8 cellular contexts compared by ENCODE assay signal in genomic region chr1:72366473-72366872, GRCh38.
A peak's percentile ranks its signal among the peaks of the same experiment; 100 is the strongest.
DNase-seq lines count a peak whose midpoint lies in the region; ATAC-seq, FAIRE-seq and TF ChIP-seq lines count a peak whose summit lies in the region.

No MANE protein-coding gene starts in this region.

- no peak overlapping the region for H3K9ac ChIP-seq in mammary epithelial cell (ENCODE audit: insufficient read depth, low read length)

- peak; percentile 95 for FAIRE-seq in H54 (lab: Jason Lieb, UNC)

- H3K27ac Mint-ChIP-seq in naive thymus-derived CD4-positive, alpha-beta T cell, result no peak overlapping the region

- intact Hi-C loops in mammary epithelial cell (cut with micrococcal nuclease) (no loop called here), uterus (cut with DNase I; ENCODE audit: low total_unique reads) (no loop called here)
- intact Hi-C loops in naive thymus-derived CD4-positive, alpha-beta T cell (cut with micrococcal nuclease), result no loop called here

- H3K27me3 ChIP-seq in mammary epithelial cell (ENCODE audit: insufficient read depth, low read length) (no peaks in the 10 kb centered on the region), uterus (no peaks in the 10 kb centered on the region)
- H3K27me3 ChIP-seq in naive thymus-derived CD4-positive, alpha-beta T cell (ENCODE audit: control insufficient read depth in 2 of 2, insufficient read depth in 2 of 2, low read length in 2 of 2), result no peaks in the 10 kb centered on the region

- TF ChIP-seq CTCF in mammary epithelial cell (conservative IDR thresholded peaks at IDR 0.05 in 1 of 2, IDR thresholded peaks at IDR 0.05 in 1 of 2; ENCODE audit: extremely low read depth in 1 of 2, insufficient read depth in 1 of 2, low read depth in 1 of 2, low read length in 2 of 2), result no peak
- no peak for TF ChIP-seq CTCF in uterus (IDR thresholded peaks at IDR 0.05)

- peaks cover 0 to 16% (median 0%) of the 10 kb centered on the region in 11 donors for H3K9me3 Mint-ChIP-seq in naive thymus-derived CD4-positive, alpha-beta T cell

- H3K4me1 Mint-ChIP-seq in naive thymus-derived CD4-positive, alpha-beta T cell, result peaks cover 0 to 5% (median 0%) of the 10 kb centered on the region in 7 donors

- H3K36me3 ChIP-seq in mammary epithelial cell (ENCODE audit: insufficient read depth, low read length) (no peaks in the 10 kb centered on the region), uterus (no peaks in the 10 kb centered on the region)
- H3K36me3 ChIP-seq in naive thymus-derived CD4-positive, alpha-beta T cell (ENCODE audit: control insufficient read depth in 2 of 3, insufficient read depth in 3 of 3, low read length in 3 of 3), result no peaks in the 10 kb centered on the region

- H3K36me3 Mint-ChIP-seq in naive thymus-derived CD4-positive, alpha-beta T cell, result peaks cover 0 to 3% (median 0%) of the 10 kb centered on the region in 5 donors

- no peaks in the 10 kb centered on the region for H3K79me2 ChIP-seq in mammary epithelial cell (ENCODE audit: insufficient read depth, low read length)

- peak; percentile 49 for ATAC-seq in naive thymus-derived CD4-positive, alpha-beta T cell
- ATAC-seq in HG03045 (IDR thresholded peaks at IDR 0.05; ENCODE audit: unreplicated experiment), result no peak

- no peak overlapping the region for H3K4me3 Mint-ChIP-seq in naive thymus-derived CD4-positive, alpha-beta T cell

- CTCF ChIA-PET in mammary epithelial cell (lab: Charles Lee; ENCODE audit: low non-redundant PET), result no interaction called here
- CTCF ChIA-PET in naive thymus-derived CD4-positive, alpha-beta T cell (lab: Charles Lee), result no interaction called here

- POLR2A ChIA-PET in naive thymus-derived CD4-positive, alpha-beta T cell (lab: Charles Lee), result no interaction called here

- dilution Hi-C loops in mammary epithelial cell (cut with HindIII; ENCODE audit: low sequenced_read_pairs), result no loop called here

- 0% methylated on average over 1 of the region's 1 CpG for WGBS in mammary epithelial cell (ENCODE audit: low coverage, missing lambda C conversion rate)

- H3K4me1 ChIP-seq in mammary epithelial cell (ENCODE audit: insufficient read depth, low read length), result peaks cover 13% of the 10 kb centered on the region
- no peaks in the 10 kb centered on the region for H3K4me1 ChIP-seq in naive thymus-derived CD4-positive, alpha-beta T cell (ENCODE audit: control insufficient read depth in 2 of 2, insufficient read depth in 2 of 2, low read length in 2 of 2)
- no peaks in the 10 kb centered on the region for H3K4me1 ChIP-seq in uterus

- no peak for DNase-seq in H54 (ENCODE audit: insufficient read length, low spot score)
- DNase-seq in NCI-H146 treated with DMSO at 0.1 percent for 48 hours (lab: John Stamatoyannopoulos, UW; ENCODE audit: unreplicated experiment), result peak; percentile 15
- DNase-seq in mammary epithelial cell, result peak; percentile 88
- DNase-seq in naive thymus-derived CD4-positive, alpha-beta T cell, result no peak
- DNase-seq in SK-N-DZ (ENCODE audit: low spot score), result no peak
- no peak for DNase-seq in caudate nucleus (lab: John Stamatoyannopoulos, UW)
- no peak for DNase-seq in uterus

- no peak overlapping the region for H2AFZ ChIP-seq in mammary epithelial cell (ENCODE audit: low read depth, low read length)

- H3K27me3 Mint-ChIP-seq in naive thymus-derived CD4-positive, alpha-beta T cell, result no peaks in the 10 kb centered on the region

- TF ChIP-seq POLR2A in H54 (IDR thresholded peaks at IDR 0.05; ENCODE audit: low read depth, low read length) (no peak), uterus (IDR thresholded peaks at IDR 0.05) (no peak)

- H3K9me3 ChIP-seq in mammary epithelial cell (replicated peaks; ENCODE audit: insufficient read depth, low read length) (no peaks in the 10 kb centered on the region), uterus (no peaks in the 10 kb centered on the region)
- H3K9me3 ChIP-seq in naive thymus-derived CD4-positive, alpha-beta T cell (ENCODE audit: control insufficient read depth in 2 of 3, low read length in 3 of 3), result no peaks in the 10 kb centered on the region

- in situ Hi-C loops in mammary epithelial cell (cut with MboI; ENCODE audit: low sequenced_read_pairs in 2 of 2), result no loop called here

- BruUV-seq in mammary epithelial cell (replicated peaks; lab: Mats Ljungman, UMichigan), result no TSS peak

- peak overlapping the region; percentile 55 for H3K4me2 ChIP-seq in mammary epithelial cell (ENCODE audit: insufficient read depth, low read depth, low read length)

- no peaks in the 10 kb centered on the region for H4K20me1 ChIP-seq in mammary epithelial cell (ENCODE audit: insufficient read depth, low read length)

- H3K4me3 ChIP-seq in mammary epithelial cell (replicated peaks in 1 of 3; ENCODE audit: insufficient read depth in 1 of 3, low read depth in 2 of 3, low read length in 3 of 3), result no peak overlapping the region
- H3K4me3 ChIP-seq in naive thymus-derived CD4-positive, alpha-beta T cell (ENCODE audit: low read length), result no peak overlapping the region
- no peak overlapping the region for H3K4me3 ChIP-seq in uterus

- H3K27ac ChIP-seq in mammary epithelial cell (ENCODE audit: insufficient read depth, low read depth, low read length) (no peak overlapping the region), caudate nucleus (ENCODE audit: low read depth, low read length) (no peak overlapping the region), uterus (no peak overlapping the region)
- H3K27ac ChIP-seq in naive thymus-derived CD4-positive, alpha-beta T cell (ENCODE audit: low read depth, low read length), result no peak overlapping the region

Comparison
In these comparisons a context has a peak if more than half of its experiments do, and no peak if none do; other contexts are left out.
1. DNase-seq: peak in NCI-H146 treated with DMSO at 0.1 percent for 48 hours (single experiment) and mammary epithelial cell (single experiment); none in H54 (single experiment), naive thymus-derived CD4-positive, alpha-beta T cell (0 of 9), SK-N-DZ (single experiment), caudate nucleus (0 of 61) and uterus (0 of 2).